ENCODE assay signal across 19 cellular contexts in genomic region chr7:42156541-42156865, GRCh38.
DNase-seq lines count a peak whose midpoint lies in the region; TF ChIP-seq lines count a peak whose summit lies in the region.
"Had no signal": no experiment of that assay in that cellular context is flagged by ENCODE, and none has a peak within 500 bp of the region (broad histone marks: within the 10 kb centered on the region; RNA-seq: fewer than 3 reads in every experiment).

No MANE protein-coding gene starts in this region.

- H3K4me3 ChIP-seq in NT2/D1 (ENCODE audit: insufficient read length, low read depth) (no peak overlapping the region), endodermal cell (ENCODE audit: low read length) (no peak overlapping the region)
- H3K4me3 ChIP-seq: SJCRH30, transverse colon had no signal

- H3K36me3 ChIP-seq in NT2/D1 (ENCODE audit: insufficient read depth, insufficient read length, low read length) = no peaks in the 10 kb centered on the region
- no peaks in the 10 kb centered on the region for H3K36me3 ChIP-seq in endodermal cell (ENCODE audit: control insufficient read depth, insufficient read depth, low read length)
- H3K36me3 ChIP-seq: SJCRH30, transverse colon had no signal

- WGBS in endodermal cell (ENCODE audit: insufficient coverage in 1 of 2, insufficient read length in 1 of 2), 2 experiments = 77 to 83% methylated on average over 3 to 4 of the region's 4 CpGs

- no peak for TF ChIP-seq CTCF in endodermal cell (conservative IDR thresholded peaks at IDR 0.05)
- TF ChIP-seq CTCF in nephron progenitor cell (IDR thresholded peaks at IDR 0.05) = no peak

- peaks cover 9% of the 10 kb centered on the region for H3K4me1 ChIP-seq in NT2/D1 (ENCODE audit: insufficient read depth, insufficient read length)
- H3K4me1 ChIP-seq in endodermal cell (ENCODE audit: control insufficient read depth, insufficient read depth, low read length) = peaks cover 6% of the 10 kb centered on the region

- no peaks in the 10 kb centered on the region for H3K9me3 ChIP-seq in NT2/D1 (ENCODE audit: insufficient read depth, low read length)
- H3K9me3 ChIP-seq in endodermal cell (ENCODE audit: control insufficient read depth, low read length) = no peaks in the 10 kb centered on the region
- H3K9me3 ChIP-seq: SJCRH30, transverse colon had no signal

- H3K27me3 Mint-ChIP-seq in endodermal cell (ENCODE audit: insufficient read depth) = peaks cover 6% of the 10 kb centered on the region
- no peaks in the 10 kb centered on the region for H3K27me3 Mint-ChIP-seq in nephron progenitor cell (ENCODE audit: low read depth, poor library complexity)
- H3K27me3 Mint-ChIP-seq: activated naive CD4-positive, alpha-beta T cell treated with anti-CD3 and anti-CD28 coated beads, Interleukin-2, amount 10 ng/mL, durations not matched to agents 7 days and 5 days; CD4-positive, alpha-beta memory T cell had no signal

- H3K4me1 Mint-ChIP-seq in endodermal cell = peaks cover 17% of the 10 kb centered on the region
- H3K4me1 Mint-ChIP-seq in nephron progenitor cell = peaks cover 11% of the 10 kb centered on the region
- H3K4me1 Mint-ChIP-seq: activated naive CD4-positive, alpha-beta T cell treated with anti-CD3 and anti-CD28 coated beads, Interleukin-2, amount 10 ng/mL, durations not matched to agents 7 days and 5 days; CD4-positive, alpha-beta memory T cell; naive B cell had no signal

- H3K4me3 Mint-ChIP-seq in endodermal cell (no peak overlapping the region), nephron progenitor cell (peak overlapping the region; percentile 57)
- H3K4me3 Mint-ChIP-seq: activated naive CD4-positive, alpha-beta T cell treated with anti-CD3 and anti-CD28 coated beads, Interleukin-2, amount 10 ng/mL, durations not matched to agents 7 days and 5 days; activated T-helper 1 cell treated with anti-CD3 and anti-CD28 coated beads, Interleukin-12 subunit alpha, Interleukin-12 subunit beta, Interleukin-2, Interleukin-4 antibody, amounts not matched to agents 30 ng/mL and 10 ng/mL and 1 ng/mL, durations not matched to agents 14 hours and 24 hours and 36 hours; CD4-positive, alpha-beta memory T cell; naive B cell had no signal

- DNase-seq in NT2/D1 (ENCODE audit: low read depth, low spot score) = no peak
- no peak for DNase-seq in endodermal cell
- no peak for DNase-seq in nephron progenitor cell
- no peak for DNase-seq in caudate nucleus (lab: John Stamatoyannopoulos, UW)
- DNase-seq in NCI-H1436 (lab: John Stamatoyannopoulos, UW) = no peak
- no peak for DNase-seq in NCI-H1417 (lab: John Stamatoyannopoulos, UW)
- DNase-seq in medulla oblongata (ENCODE audit: extremely low spot score) = no peak
- DNase-seq: activated CD4-positive, alpha-beta T cell treated with anti-CD3 and anti-CD28 coated beads, Interleukin-2, amount 50 U/mL, for 48 hours; activated naive CD4-positive, alpha-beta T cell treated with anti-CD3 and anti-CD28 coated beads, Interleukin-2, amount 10 ng/mL, durations not matched to agents 7 days and 5 days; CD4-positive, alpha-beta memory T cell; central memory CD4-positive, alpha-beta T cell; naive B cell; NCI-H1930; SJCRH30; small intestine; stimulated activated CD4-positive, alpha-beta T cell treated with anti-CD3 and anti-CD28 coated beads, Interleukin-1b, Interleukin-23, amount 100 ng/mL, for 48 hours; T-helper 1 cell; transverse colon had no signal

- H3K27ac ChIP-seq in endodermal cell (ENCODE audit: low read depth, low read length) (peak overlapping the region; percentile 97), caudate nucleus (ENCODE audit: low read depth, low read length) (no peak overlapping the region)
- H3K27ac ChIP-seq: SJCRH30, transverse colon had no signal

- H3K27ac Mint-ChIP-seq in endodermal cell (no peak overlapping the region), nephron progenitor cell (peak overlapping the region; percentile 94)
- H3K27ac Mint-ChIP-seq: activated naive CD4-positive, alpha-beta T cell treated with anti-CD3 and anti-CD28 coated beads, Interleukin-2, amount 10 ng/mL, durations not matched to agents 7 days and 5 days; activated T-helper 1 cell treated with anti-CD3 and anti-CD28 coated beads, Interleukin-12 subunit alpha, Interleukin-12 subunit beta, Interleukin-2, Interleukin-4 antibody, amounts not matched to agents 30 ng/mL and 10 ng/mL and 1 ng/mL, durations not matched to agents 14 hours and 24 hours and 36 hours; CD4-positive, alpha-beta memory T cell; naive B cell had no signal

- no peaks in the 10 kb centered on the region for H3K9me3 Mint-ChIP-seq in endodermal cell
- no peaks in the 10 kb centered on the region for H3K9me3 Mint-ChIP-seq in nephron progenitor cell
- H3K9me3 Mint-ChIP-seq: activated naive CD4-positive, alpha-beta T cell treated with anti-CD3 and anti-CD28 coated beads, Interleukin-2, amount 10 ng/mL, durations not matched to agents 7 days and 5 days; activated T-helper 1 cell treated with anti-CD3 and anti-CD28 coated beads, Interleukin-12 subunit alpha, Interleukin-12 subunit beta, Interleukin-2, Interleukin-4 antibody, amounts not matched to agents 30 ng/mL and 10 ng/mL and 1 ng/mL, durations not matched to agents 14 hours and 24 hours and 36 hours; CD4-positive, alpha-beta memory T cell; naive B cell had no signal

- H3K36me3 Mint-ChIP-seq in endodermal cell (ENCODE audit: low read depth) (no peaks in the 10 kb centered on the region), nephron progenitor cell (ENCODE audit: low read depth) (no peaks in the 10 kb centered on the region)
- H3K36me3 Mint-ChIP-seq: activated naive CD4-positive, alpha-beta T cell treated with anti-CD3 and anti-CD28 coated beads, Interleukin-2, amount 10 ng/mL, durations not matched to agents 7 days and 5 days; CD4-positive, alpha-beta memory T cell; naive B cell had no signal

- H3K27me3 ChIP-seq in NT2/D1 (ENCODE audit: insufficient read depth, insufficient read length) (no peaks in the 10 kb centered on the region), endodermal cell (ENCODE audit: control insufficient read depth, insufficient read depth, low read length, poor library complexity, severe bottlenecking) (no peaks in the 10 kb centered on the region)
- H3K27me3 ChIP-seq: SJCRH30, transverse colon had no signal

- H3K9ac ChIP-seq in NT2/D1 (ENCODE audit: insufficient read length, low read depth) (peak overlapping the region; percentile 46), endodermal cell (ENCODE audit: extremely low read depth, low read length, poor library complexity, severe bottlenecking) (no peak overlapping the region)
